ENCODE assay signal across 12 cellular contexts in genomic region chr7:35648367-35648766, GRCh38. TPM values are rescaled to one million over a fixed set of nuclear protein-coding genes. Genes with fewer than 3 reads are reported as not detected.
DNase-seq lines count a peak whose midpoint lies in the region; ATAC-seq lines count a peak whose summit lies in the region.
"Had no signal": no experiment of that assay in that cellular context is flagged by ENCODE, and none has a peak within 500 bp of the region (broad histone marks: within the 10 kb centered on the region; RNA-seq: fewer than 3 reads in every experiment).

No MANE protein-coding gene starts in this region.

- no peaks in the 10 kb centered on the region for H3K27me3 Mint-ChIP-seq in T-helper 17 cell
- H3K27me3 Mint-ChIP-seq: activated B cell treated with CpG ODN at 0.5 μM for 24 hours had no signal

- no peaks in the 10 kb centered on the region for H3K9me3 ChIP-seq in T-helper 17 cell (ENCODE audit: control insufficient read depth, low read length, poor library complexity, severe bottlenecking)

- ATAC-seq in T-helper 17 cell (no peak), HG03196 (IDR thresholded peaks at IDR 0.05; ENCODE audit: unreplicated experiment) (no peak)

- H3K4me1 Mint-ChIP-seq in T-helper 17 cell, result peaks cover 48% of the 10 kb centered on the region

- peak overlapping the region; percentile 75 for H3K27ac Mint-ChIP-seq in T-helper 17 cell
- H3K27ac Mint-ChIP-seq: activated B cell treated with CpG ODN at 0.5 μM for 24 hours had no signal

- H3K4me3 Mint-ChIP-seq in T-helper 17 cell, result no peak overlapping the region
- H3K4me3 Mint-ChIP-seq: activated B cell treated with CpG ODN at 0.5 μM for 24 hours had no signal

- DNase-seq in DMS53 treated with DMSO at 0.1 percent for 48 hours (lab: John Stamatoyannopoulos, UW; ENCODE audit: unreplicated experiment), result peak; percentile 30
- no peak for DNase-seq in T-helper 17 cell
- DNase-seq in iris pigment epithelial cell (ENCODE audit: low read depth), result peak; percentile 8
- peak; percentile 66 for DNase-seq in renal cortical epithelial cell (ENCODE audit: low read depth)
- no peak for DNase-seq in KG1 (lab: John Stamatoyannopoulos, UW)
- no peak for DNase-seq in SW480 (ENCODE audit: low spot score)
- DNase-seq: activated B cell treated with CpG ODN at 0.5 μM for 24 hours; amygdala; dermis blood vessel endothelial cell; MV-4-11; stimulated activated CD4-positive, alpha-beta T cell treated with anti-CD3 and anti-CD28 coated beads, Interleukin-2, amount 100 ng/mL, for 24 hours had no signal

- peaks cover 4% of the 10 kb centered on the region for H3K36me3 Mint-ChIP-seq in T-helper 17 cell (ENCODE audit: low read depth)

RNA-seq across cellular contexts. Expression of gene HERPUD2, which starts 46.6 kb away (rescaled TPM):
- total RNA-seq in T-helper 17 cell (100 to 1,000 TPM in 1 of 2 donors, 10 to 100 TPM in 1; 98.3 to 101 TPM), renal cortical epithelial cell (33.0 and 40.0 TPM in 2 replicates)

Comparison
In these comparisons a context has a peak if more than half of its experiments do, and no peak if none do; other contexts are left out.
1. DNase-seq: peak in DMS53 treated with DMSO at 0.1 percent for 48 hours (single experiment), iris pigment epithelial cell (single experiment) and renal cortical epithelial cell (single experiment); none in T-helper 17 cell (0 of 3), KG1 (single experiment) and SW480 (single experiment).